8 cellular contexts compared by ENCODE assay signal in genomic region chr10:87504307-87504666, GRCh38. TPM values are rescaled to one million over a fixed set of nuclear protein-coding genes. Genes with fewer than 3 reads are reported as not detected.
A peak's percentile ranks its signal among the peaks of the same experiment; 100 is the strongest.
DNase-seq lines count a peak whose midpoint lies in the region; ATAC-seq and TF ChIP-seq lines count a peak whose summit lies in the region.

No MANE protein-coding gene starts in this region.

- H3K27ac Mint-ChIP-seq in activated naive CD4-positive, alpha-beta T cell treated with anti-CD3 and anti-CD28 coated beads, Interleukin-2, amount 50 U/mL, for 72 hours, result peak overlapping the region; percentile 45 to 84

- no peak for TF ChIP-seq EP300 in stomach (IDR thresholded peaks at IDR 0.05)

- H3K36me3 ChIP-seq in stomach, result peaks cover 0 to 7% (median 7%) of the 10 kb centered on the region in 4 donors

- H3K9me3 Mint-ChIP-seq in activated naive CD4-positive, alpha-beta T cell treated with anti-CD3 and anti-CD28 coated beads, Interleukin-2, amount 50 U/mL, for 72 hours, result no peaks in the 10 kb centered on the region

- H3K9me3 ChIP-seq in iPS-18c (ENCODE audit: control insufficient read depth, insufficient read depth, low read length) (no peaks in the 10 kb centered on the region), stomach (no peaks in the 10 kb centered on the region)

- intact Hi-C loops in stomach (cut with DNase I; ENCODE audit: low total_unique reads), result no loop called here

- peaks cover 8 to 40% (median 24%) of the 10 kb centered on the region in 4 donors for H3K4me1 ChIP-seq in stomach

- TF ChIP-seq POLR2A in stomach (IDR thresholded peaks at IDR 0.05), result no peak

- no peaks in the 10 kb centered on the region for H3K27me3 ChIP-seq in stomach

- H3K4me3 ChIP-seq in iPS-18c (ENCODE audit: insufficient read depth, low read depth, low read length), result peak overlapping the region; percentile 99
- H3K4me3 ChIP-seq in stomach, result peak overlapping the region; percentile 69 to 96 (median 90)

- peak; percentile 38 for ATAC-seq in HG03521 (IDR thresholded peaks at IDR 0.05; ENCODE audit: unreplicated experiment)
- ATAC-seq in activated naive CD4-positive, alpha-beta T cell treated with anti-CD3 and anti-CD28 coated beads, Interleukin-2, amount 50 U/mL, for 72 hours, result no peak
- no peak for ATAC-seq in HG02623 (IDR thresholded peaks at IDR 0.05; ENCODE audit: unreplicated experiment)

- no peak for DNase-seq in activated naive CD4-positive, alpha-beta T cell treated with anti-CD3 and anti-CD28 coated beads, Interleukin-2, amount 50 U/mL, for 72 hours (ENCODE audit: low spot score in 2 of 2)
- no peak for DNase-seq in stomach
- no peak for DNase-seq in DMS79 treated with DMSO at 0.1 percent for 48 hours (lab: John Stamatoyannopoulos, UW)
- DNase-seq in activated CD8-positive, alpha-beta memory T cell treated with anti-CD3 and anti-CD28 coated beads, Interleukin-2, amount 50 U/mL, for 48 hours, result no peak
- DNase-seq in cerebellum (ENCODE audit: low spot score), result no peak

- H3K27ac ChIP-seq in stomach, result peak overlapping the region; percentile 68 to 89 (median 79)

- peaks cover 0 to 14% of the 10 kb centered on the region in 2 donors for H3K36me3 Mint-ChIP-seq in activated naive CD4-positive, alpha-beta T cell treated with anti-CD3 and anti-CD28 coated beads, Interleukin-2, amount 50 U/mL, for 72 hours

- TF ChIP-seq CTCF in stomach (IDR thresholded peaks at IDR 0.05), result no peak

- 5 to 7% (median 6%) methylated on average over 10 to 13 of the region's 13 CpGs for WGBS in stomach, 5 donors

RNA-seq across cellular contexts. Expression of gene MINPP1, which starts 0.4 kb away (rescaled TPM):
- total RNA-seq in activated naive CD4-positive, alpha-beta T cell treated with anti-CD3 and anti-CD28 coated beads, Interleukin-2, amount 50 U/mL, for 72 hours, result 1 to 10 TPM; 6.4 to 8.3 TPM
- 10 to 100 TPM in 3 of 5 donors, 1 to 10 TPM in 1, under 1 TPM in 1; 0.89 to 19.4 (median 12.7) TPM for total RNA-seq in stomach
- polyA plus RNA-seq in stomach, result 1 to 10 TPM; 3.7 to 8.2 (median 4.9) TPM
- total RNA-seq in cerebellum, result 20.8 TPM
